8 cellular contexts compared by ENCODE assay signal in the genomic region with DNA sequence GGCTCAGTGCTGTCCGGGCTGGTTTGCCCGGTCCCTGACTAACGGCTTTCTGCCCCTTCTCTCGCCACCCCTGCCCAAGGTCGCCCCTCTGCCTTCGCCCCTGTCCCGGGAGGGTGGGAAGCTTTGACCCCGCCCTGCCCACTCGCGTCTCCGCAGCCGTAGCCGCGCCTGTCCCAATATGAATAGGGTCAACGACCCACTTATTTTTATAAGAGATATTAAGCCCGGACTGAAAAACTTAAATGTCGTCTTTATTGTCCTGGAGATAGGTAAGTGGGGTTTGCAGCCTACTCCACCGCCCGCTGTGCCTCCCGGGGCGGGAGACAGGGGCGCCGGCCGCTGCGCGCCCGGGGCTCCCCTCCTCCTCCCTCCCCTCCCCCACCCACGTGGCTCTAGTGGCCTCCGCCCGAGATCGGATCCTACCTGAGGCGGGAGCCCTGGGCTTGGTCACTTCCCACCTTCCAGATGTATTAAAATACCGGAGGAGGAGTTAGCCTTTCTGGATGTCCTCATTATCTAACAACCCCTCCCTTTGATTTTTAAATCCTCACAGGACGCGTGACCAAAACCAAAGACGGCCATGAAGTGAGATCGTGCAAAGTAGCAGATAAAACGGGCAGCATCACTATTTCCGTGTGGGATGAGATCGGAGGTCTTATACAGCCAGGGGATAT. TPM values are rescaled to one million over a fixed set of nuclear protein-coding genes. Genes with fewer than 3 reads are reported as not detected.
A peak's percentile ranks its signal among the peaks of the same experiment; 100 is the strongest.
DNase-seq lines count a peak whose midpoint lies in the region; ATAC-seq, FAIRE-seq and TF ChIP-seq lines count a peak whose summit lies in the region.

No MANE protein-coding gene starts in this region.

- peak overlapping the region; percentile 92 for H3K4me2 ChIP-seq in astrocyte (ENCODE audit: low read length)

- H3K4me3 Mint-ChIP-seq in T-helper 1 cell treated with Interleukin-12 subunit alpha and Interleukin-12 subunit beta and Interleukin-4 antibody, amounts not matched to agents 30 μg/mL and 1 μg/mL, for 36 hours: peak overlapping the region; percentile 98
- peak overlapping the region; percentile 88 for H3K4me3 Mint-ChIP-seq in astrocyte (ENCODE audit: unreplicated experiment)

- H3K27ac Mint-ChIP-seq in T-helper 1 cell treated with Interleukin-12 subunit alpha and Interleukin-12 subunit beta and Interleukin-4 antibody, amounts not matched to agents 30 μg/mL and 1 μg/mL, for 36 hours: peak overlapping the region; percentile 100
- H3K27ac Mint-ChIP-seq in astrocyte (ENCODE audit: unreplicated experiment): peak overlapping the region; percentile 99

- H3K4me3 ChIP-seq in astrocyte (ENCODE audit: insufficient read depth, low read depth, low read length): peak overlapping the region; percentile 90
- peak overlapping the region; percentile 88 for H3K4me3 ChIP-seq in iPS-20b (ENCODE audit: low read length)

- H3K9ac ChIP-seq in astrocyte (ENCODE audit: low read length) (peak overlapping the region; percentile 96), iPS-20b (ENCODE audit: low read depth, low read length) (peak overlapping the region; percentile 73)

- DNase-seq in AG08395 (ENCODE audit: low spot score) (peak; percentile 27), astrocyte (ENCODE audit: low read depth) (no peak), OCI-M2 (lab: John Stamatoyannopoulos, UW; ENCODE audit: unreplicated experiment) (no peak)
- peak; percentile 75 for DNase-seq in stimulated activated CD4-positive, alpha-beta T cell treated with anti-CD3 and anti-CD28 coated beads, Interleukin-12 subunit alpha, Interleukin-12 subunit beta, amount 100 ng/mL, for 4 hours

- H3K4me1 Mint-ChIP-seq in T-helper 1 cell treated with Interleukin-12 subunit alpha and Interleukin-12 subunit beta and Interleukin-4 antibody, amounts not matched to agents 30 μg/mL and 1 μg/mL, for 36 hours (ENCODE audit: low read depth): peaks cover 58% of the 10 kb centered on the region
- peaks cover 26% of the 10 kb centered on the region for H3K4me1 Mint-ChIP-seq in astrocyte (ENCODE audit: low read depth, unreplicated experiment)

- H2AFZ ChIP-seq in astrocyte (ENCODE audit: low read depth, low read length): no peak overlapping the region

- peak overlapping the region; percentile 98 for H3K27ac ChIP-seq in astrocyte (ENCODE audit: low read depth, low read length)
- H3K27ac ChIP-seq in iPS-20b (ENCODE audit: low read length): no peak overlapping the region

- H3K27me3 ChIP-seq in astrocyte (ENCODE audit: insufficient read depth, low read length) (no peaks in the 10 kb centered on the region), iPS-20b (ENCODE audit: insufficient read depth, low read length) (peaks cover 12% of the 10 kb centered on the region; the same call in 1 of the 2 replicates)

- ATAC-seq in GM19035 (IDR thresholded peaks at IDR 0.05; ENCODE audit: unreplicated experiment) (peak; percentile 10), HG03354 (IDR thresholded peaks at IDR 0.05; ENCODE audit: poor library complexity, severe bottlenecking, unreplicated experiment) (peak; percentile 14)

- H3K4me1 ChIP-seq in astrocyte (ENCODE audit: insufficient read depth, low read length) (peaks cover 20% of the 10 kb centered on the region), iPS-20b (ENCODE audit: insufficient read depth, low read length) (peaks cover 4% of the 10 kb centered on the region; the same call in 1 of the 2 replicates)

- no peaks in the 10 kb centered on the region for H3K9me3 ChIP-seq in astrocyte (ENCODE audit: insufficient read depth, low read depth, low read length)
- H3K9me3 ChIP-seq in iPS-20b (ENCODE audit: insufficient read depth, low read depth, low read length): no peaks in the 10 kb centered on the region

- H3K36me3 ChIP-seq in astrocyte (ENCODE audit: insufficient read depth, low read length) (peaks cover 13% of the 10 kb centered on the region), iPS-20b (ENCODE audit: insufficient read depth, low read depth, low read length) (peaks cover 8% of the 10 kb centered on the region; the same call in 1 of the 2 replicates)

- H4K20me1 ChIP-seq in astrocyte (ENCODE audit: insufficient read depth, low read length): peaks cover 9% of the 10 kb centered on the region

- FAIRE-seq in astrocyte (lab: Jason Lieb, UNC): no peak

- peaks cover 56% of the 10 kb centered on the region for H3K79me2 ChIP-seq in astrocyte (ENCODE audit: insufficient read depth, low read length)

- TF ChIP-seq CTCF in astrocyte (IDR thresholded peaks at IDR 0.05; ENCODE audit: insufficient read depth, low read depth, low read length): no peak

- peaks cover 31% of the 10 kb centered on the region for H3K36me3 Mint-ChIP-seq in T-helper 1 cell treated with Interleukin-12 subunit alpha and Interleukin-12 subunit beta and Interleukin-4 antibody, amounts not matched to agents 30 μg/mL and 1 μg/mL, for 36 hours (ENCODE audit: low read depth)
- H3K36me3 Mint-ChIP-seq in astrocyte (ENCODE audit: low read depth, unreplicated experiment): peaks cover 21% of the 10 kb centered on the region

- H3K9me3 Mint-ChIP-seq in T-helper 1 cell treated with Interleukin-12 subunit alpha and Interleukin-12 subunit beta and Interleukin-4 antibody, amounts not matched to agents 30 μg/mL and 1 μg/mL, for 36 hours: peaks cover 4% of the 10 kb centered on the region
- no peaks in the 10 kb centered on the region for H3K9me3 Mint-ChIP-seq in astrocyte (ENCODE audit: unreplicated experiment)

- no peaks in the 10 kb centered on the region for H3K27me3 Mint-ChIP-seq in T-helper 1 cell treated with Interleukin-12 subunit alpha and Interleukin-12 subunit beta and Interleukin-4 antibody, amounts not matched to agents 30 μg/mL and 1 μg/mL, for 36 hours (ENCODE audit: low read depth)
- no peaks in the 10 kb centered on the region for H3K27me3 Mint-ChIP-seq in astrocyte (ENCODE audit: low read depth, unreplicated experiment)

RNA-seq across cellular contexts. Expression of gene NABP1, which starts 0.6 kb away (rescaled TPM):
- total RNA-seq in astrocyte: 181 and 213 TPM in 2 replicates

Comparison
In these comparisons a context has a peak if more than half of its experiments do, and no peak if none do; other contexts are left out.
1. DNase-seq: peak in AG08395 (single experiment) and stimulated activated CD4-positive, alpha-beta T cell treated with anti-CD3 and anti-CD28 coated beads, Interleukin-12 subunit alpha, Interleukin-12 subunit beta, amount 100 ng/mL, for 4 hours (single experiment); none in astrocyte (single experiment) and OCI-M2 (single experiment).